ENCODE assay signal across 22 cellular contexts in the genomic region with DNA sequence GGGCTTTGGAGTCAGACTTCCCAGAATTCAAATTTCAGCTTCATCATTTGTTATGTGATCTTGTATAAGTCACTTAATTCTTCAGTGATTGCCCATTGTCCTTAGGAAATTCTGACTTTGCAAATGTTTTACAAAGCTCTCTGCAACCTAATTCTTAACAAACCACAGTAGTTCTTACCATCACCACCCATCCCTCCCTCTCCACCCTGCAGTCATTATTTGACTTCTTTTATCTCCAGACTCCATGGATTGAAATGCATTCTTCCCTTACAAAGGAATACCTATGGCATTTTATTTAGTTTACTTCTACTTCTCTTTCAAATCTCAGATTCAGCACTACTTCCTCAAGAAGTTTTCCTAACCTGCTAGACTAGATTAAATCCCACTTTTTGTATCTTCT.
"Had no signal": no experiment of that assay in that cellular context is flagged by ENCODE, and none has a peak within 500 bp of the region (broad histone marks: within the 10 kb centered on the region; RNA-seq: fewer than 3 reads in every experiment).

No MANE protein-coding gene starts in this region.

- H3K27me3 Mint-ChIP-seq: activated B cell treated with CpG ODN at 0.5 μM for 24 hours; activated CD4-positive, alpha-beta memory T cell treated with anti-CD3 and anti-CD28 coated beads for 36 hours; activated naive CD8-positive, alpha-beta T cell treated with anti-CD3 and anti-CD28 coated beads, Interleukin-2, amount 10 ng/mL, durations not matched to agents 7 days and 5 days; brain; stimulated activated naive B cell treated with anti-CD40 and anti-IgM and Interleukin-4, amounts not matched to agents 10 μg/mL and 1 μg/mL and 100 μg/mL, for 72 hours had no signal

- H3K27ac ChIP-seq: dorsolateral prefrontal cortex, epithelial cell of prostate, foreskin keratinocyte, left lung, spleen, thoracic aorta, upper lobe of left lung had no signal

- H3K4me3 ChIP-seq: dorsolateral prefrontal cortex, left lung, spleen, thoracic aorta, upper lobe of left lung had no signal

- H3K4me1 ChIP-seq: foreskin keratinocyte, left lung, spleen, upper lobe of left lung had no signal

- H3K36me3 ChIP-seq: thoracic aorta had no signal

- H3K4me3 Mint-ChIP-seq: activated B cell treated with CpG ODN at 0.5 μM for 24 hours; activated CD4-positive, alpha-beta memory T cell treated with anti-CD3 and anti-CD28 coated beads for 36 hours; activated naive CD8-positive, alpha-beta T cell treated with anti-CD3 and anti-CD28 coated beads, Interleukin-2, amount 10 ng/mL, durations not matched to agents 7 days and 5 days; activated T-helper 1 cell treated with anti-CD3 and anti-CD28 coated beads, Interleukin-12 subunit alpha, Interleukin-12 subunit beta, Interleukin-2, Interleukin-4 antibody, amounts not matched to agents 30 ng/mL and 10 ng/mL and 1 ng/mL, durations not matched to agents 14 hours and 24 hours and 36 hours; brain; stimulated activated naive B cell treated with anti-CD40 and anti-IgM and Interleukin-4, amounts not matched to agents 10 μg/mL and 1 μg/mL and 100 μg/mL, for 72 hours had no signal

- H3K27me3 ChIP-seq: dorsolateral prefrontal cortex, foreskin keratinocyte, left lung, spleen, upper lobe of left lung had no signal

- H3K27ac Mint-ChIP-seq: activated B cell treated with CpG ODN at 0.5 μM for 24 hours; activated CD4-positive, alpha-beta memory T cell treated with anti-CD3 and anti-CD28 coated beads for 36 hours; activated naive CD8-positive, alpha-beta T cell treated with anti-CD3 and anti-CD28 coated beads, Interleukin-2, amount 10 ng/mL, durations not matched to agents 7 days and 5 days; activated T-helper 1 cell treated with anti-CD3 and anti-CD28 coated beads, Interleukin-12 subunit alpha, Interleukin-12 subunit beta, Interleukin-2, Interleukin-4 antibody, amounts not matched to agents 30 ng/mL and 10 ng/mL and 1 ng/mL, durations not matched to agents 14 hours and 24 hours and 36 hours; brain; stimulated activated naive B cell treated with anti-CD40 and anti-IgM and Interleukin-4, amounts not matched to agents 10 μg/mL and 1 μg/mL and 100 μg/mL, for 72 hours had no signal

- DNase-seq: activated B cell treated with CpG ODN at 0.5 μM for 24 hours; activated CD4-positive, alpha-beta memory T cell treated with anti-CD3 and anti-CD28 coated beads for 36 hours; activated CD4-positive, alpha-beta T cell treated with anti-CD3 and anti-CD28 coated beads for 4 hours; activated gamma-delta T cell treated with Interleukin-2 at 50 U/mL for 16 hours; activated naive CD8-positive, alpha-beta T cell treated with anti-CD3 and anti-CD28 coated beads, Interleukin-2, amount 10 ng/mL, durations not matched to agents 7 days and 5 days; activated T-cell treated with anti-CD3 and anti-CD28 coated beads for 4 hours; central memory CD4-positive, alpha-beta T cell; dorsolateral prefrontal cortex; foreskin keratinocyte; glutamatergic neuron; hippocampal formation; left lung; mammary epithelial cell; retina; spleen; stimulated activated CD4-positive, alpha-beta T cell treated with anti-CD3 and anti-CD28 coated beads, Interleukin-4, amount 100 ng/mL, for 4 hours; stimulated activated naive B cell treated with anti-CD40 and anti-IgM and Interleukin-4, amounts not matched to agents 10 μg/mL and 1 μg/mL and 100 μg/mL, for 72 hours; upper lobe of left lung had no signal

- H3K4me1 Mint-ChIP-seq: activated B cell treated with CpG ODN at 0.5 μM for 24 hours; activated naive CD8-positive, alpha-beta T cell treated with anti-CD3 and anti-CD28 coated beads, Interleukin-2, amount 10 ng/mL, durations not matched to agents 7 days and 5 days; brain; stimulated activated naive B cell treated with anti-CD40 and anti-IgM and Interleukin-4, amounts not matched to agents 10 μg/mL and 1 μg/mL and 100 μg/mL, for 72 hours had no signal

- H3K9me3 Mint-ChIP-seq: activated B cell treated with CpG ODN at 0.5 μM for 24 hours; activated CD4-positive, alpha-beta memory T cell treated with anti-CD3 and anti-CD28 coated beads for 36 hours; activated naive CD8-positive, alpha-beta T cell treated with anti-CD3 and anti-CD28 coated beads, Interleukin-2, amount 10 ng/mL, durations not matched to agents 7 days and 5 days; activated T-helper 1 cell treated with anti-CD3 and anti-CD28 coated beads, Interleukin-12 subunit alpha, Interleukin-12 subunit beta, Interleukin-2, Interleukin-4 antibody, amounts not matched to agents 30 ng/mL and 10 ng/mL and 1 ng/mL, durations not matched to agents 14 hours and 24 hours and 36 hours; brain; stimulated activated naive B cell treated with anti-CD40 and anti-IgM and Interleukin-4, amounts not matched to agents 10 μg/mL and 1 μg/mL and 100 μg/mL, for 72 hours had no signal

- H3K9me3 ChIP-seq: left lung, spleen, thoracic aorta, upper lobe of left lung had no signal
